24 cellular contexts compared by ENCODE assay signal in the genomic region with DNA sequence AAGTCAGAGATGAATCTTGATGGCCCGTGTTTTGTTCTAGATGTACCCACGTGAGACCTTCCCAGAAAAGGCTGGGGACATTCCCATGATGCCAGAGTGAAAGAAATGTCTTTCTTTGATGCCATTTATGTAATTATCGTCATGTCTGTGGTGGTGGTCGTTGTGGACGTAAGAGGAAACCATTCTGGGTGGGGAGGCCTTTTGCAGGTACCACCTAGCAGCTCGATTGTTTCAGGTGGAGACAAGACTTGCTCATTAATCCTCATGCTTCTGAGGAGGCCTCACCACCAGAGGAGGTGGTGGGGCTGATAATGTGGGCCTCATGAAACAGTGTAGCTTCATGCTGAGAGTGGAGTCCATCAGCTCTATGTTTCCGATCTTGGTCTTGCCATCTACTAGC. TPM values are rescaled to one million over a fixed set of nuclear protein-coding genes. Genes with fewer than 3 reads are reported as not detected.
DNase-seq lines count a peak whose midpoint lies in the region; ATAC-seq and TF ChIP-seq lines count a peak whose summit lies in the region.
"Had no signal": no experiment of that assay in that cellular context is flagged by ENCODE, and none has a peak within 500 bp of the region (broad histone marks: within the 10 kb centered on the region; RNA-seq: fewer than 3 reads in every experiment).

No MANE protein-coding gene starts in this region.

- H3K9me3 Mint-ChIP-seq in activated T-cell treated with anti-CD3 and anti-CD28 coated beads, Interleukin-2, amount 50 U/mL, for 72 hours = no peaks in the 10 kb centered on the region
- H3K9me3 Mint-ChIP-seq in activated naive CD8-positive, alpha-beta T cell treated with anti-CD3 and anti-CD28 coated beads, Interleukin-2, amount 10 ng/mL, durations not matched to agents 7 days and 5 days = no peaks in the 10 kb centered on the region
- no peaks in the 10 kb centered on the region for H3K9me3 Mint-ChIP-seq in stimulated activated effector memory CD8-positive, alpha-beta T cell treated with anti-CD3 and anti-CD28 coated beads, Interleukin-12 subunit alpha, Interleukin-12 subunit beta, amount 100 ng/mL, for 72 hours
- no peaks in the 10 kb centered on the region for H3K9me3 Mint-ChIP-seq in osteocyte (ENCODE audit: unreplicated experiment)
- H3K9me3 Mint-ChIP-seq: GM23338, natural killer cell had no signal

- peak overlapping the region; percentile 18 for H3K27ac Mint-ChIP-seq in activated T-cell treated with anti-CD3 and anti-CD28 coated beads, Interleukin-2, amount 50 U/mL, for 72 hours
- peak overlapping the region; percentile 62 for H3K27ac Mint-ChIP-seq in activated naive CD8-positive, alpha-beta T cell treated with anti-CD3 and anti-CD28 coated beads, Interleukin-2, amount 10 ng/mL, durations not matched to agents 7 days and 5 days
- no peak overlapping the region for H3K27ac Mint-ChIP-seq in stimulated activated effector memory CD8-positive, alpha-beta T cell treated with anti-CD3 and anti-CD28 coated beads, Interleukin-12 subunit alpha, Interleukin-12 subunit beta, amount 100 ng/mL, for 72 hours
- no peak overlapping the region for H3K27ac Mint-ChIP-seq in osteocyte (ENCODE audit: unreplicated experiment)
- H3K27ac Mint-ChIP-seq: GM23338, natural killer cell had no signal

- no peaks in the 10 kb centered on the region for H3K36me3 Mint-ChIP-seq in activated T-cell treated with anti-CD3 and anti-CD28 coated beads, Interleukin-2, amount 50 U/mL, for 72 hours (ENCODE audit: insufficient read depth in 2 of 2)
- H3K36me3 Mint-ChIP-seq in activated naive CD8-positive, alpha-beta T cell treated with anti-CD3 and anti-CD28 coated beads, Interleukin-2, amount 10 ng/mL, durations not matched to agents 7 days and 5 days = no peaks in the 10 kb centered on the region
- H3K36me3 Mint-ChIP-seq in stimulated activated effector memory CD8-positive, alpha-beta T cell treated with anti-CD3 and anti-CD28 coated beads, Interleukin-12 subunit alpha, Interleukin-12 subunit beta, amount 100 ng/mL, for 72 hours = no peaks in the 10 kb centered on the region
- no peaks in the 10 kb centered on the region for H3K36me3 Mint-ChIP-seq in osteocyte (ENCODE audit: unreplicated experiment)
- H3K36me3 Mint-ChIP-seq: natural killer cell had no signal

- H3K4me1 Mint-ChIP-seq in activated T-cell treated with anti-CD3 and anti-CD28 coated beads, Interleukin-2, amount 50 U/mL, for 72 hours (ENCODE audit: low read depth) = peaks cover 53% of the 10 kb centered on the region
- peaks cover 10% of the 10 kb centered on the region for H3K4me1 Mint-ChIP-seq in activated naive CD8-positive, alpha-beta T cell treated with anti-CD3 and anti-CD28 coated beads, Interleukin-2, amount 10 ng/mL, durations not matched to agents 7 days and 5 days
- peaks cover 7% of the 10 kb centered on the region for H3K4me1 Mint-ChIP-seq in stimulated activated effector memory CD8-positive, alpha-beta T cell treated with anti-CD3 and anti-CD28 coated beads, Interleukin-12 subunit alpha, Interleukin-12 subunit beta, amount 100 ng/mL, for 72 hours
- peaks cover 16% of the 10 kb centered on the region for H3K4me1 Mint-ChIP-seq in osteocyte (ENCODE audit: unreplicated experiment)
- H3K4me1 Mint-ChIP-seq: natural killer cell had no signal

- no peak for TF ChIP-seq CTCF in osteocyte (IDR thresholded peaks at IDR 0.05)

- no peaks in the 10 kb centered on the region for H3K27me3 Mint-ChIP-seq in activated T-cell treated with anti-CD3 and anti-CD28 coated beads, Interleukin-2, amount 50 U/mL, for 72 hours (ENCODE audit: low read depth)
- peaks cover 2% of the 10 kb centered on the region for H3K27me3 Mint-ChIP-seq in activated naive CD8-positive, alpha-beta T cell treated with anti-CD3 and anti-CD28 coated beads, Interleukin-2, amount 10 ng/mL, durations not matched to agents 7 days and 5 days
- H3K27me3 Mint-ChIP-seq in osteocyte (ENCODE audit: unreplicated experiment) = peaks cover 6% of the 10 kb centered on the region

- peak overlapping the region; percentile 13 to 35 for H3K4me3 Mint-ChIP-seq in activated T-cell treated with anti-CD3 and anti-CD28 coated beads, Interleukin-2, amount 50 U/mL, for 72 hours
- peak overlapping the region; percentile 27 for H3K4me3 Mint-ChIP-seq in activated naive CD8-positive, alpha-beta T cell treated with anti-CD3 and anti-CD28 coated beads, Interleukin-2, amount 10 ng/mL, durations not matched to agents 7 days and 5 days
- no peak overlapping the region for H3K4me3 Mint-ChIP-seq in stimulated activated effector memory CD8-positive, alpha-beta T cell treated with anti-CD3 and anti-CD28 coated beads, Interleukin-12 subunit alpha, Interleukin-12 subunit beta, amount 100 ng/mL, for 72 hours
- no peak overlapping the region for H3K4me3 Mint-ChIP-seq in osteocyte (ENCODE audit: unreplicated experiment)
- H3K4me3 Mint-ChIP-seq: GM23338, natural killer cell had no signal

- peak; percentile 48 to 70 for ATAC-seq in activated T-cell treated with anti-CD3 and anti-CD28 coated beads, Interleukin-2, amount 50 U/mL, for 72 hours (replicated peaks in 1 of 2)
- peak; percentile 42 for ATAC-seq in activated naive CD8-positive, alpha-beta T cell treated with anti-CD3 and anti-CD28 coated beads, Interleukin-2, amount 10 ng/mL, durations not matched to agents 7 days and 5 days (ENCODE audit: low read depth)
- ATAC-seq in stimulated activated effector memory CD8-positive, alpha-beta T cell treated with anti-CD3 and anti-CD28 coated beads, Interleukin-12 subunit alpha, Interleukin-12 subunit beta, amount 100 ng/mL, for 72 hours = peak; percentile 32
- no peak for ATAC-seq in GM19035 (IDR thresholded peaks at IDR 0.05; ENCODE audit: unreplicated experiment)
- ATAC-seq: gastroesophageal sphincter had no signal

- peak; percentile 3 to 9 for DNase-seq in activated T-cell treated with anti-CD3 and anti-CD28 coated beads, Interleukin-2, amount 50 U/mL, for 72 hours
- no peak for DNase-seq in activated T-cell treated with anti-CD3 and anti-CD28 coated beads for 4 hours
- DNase-seq in T-helper 22 cell (ENCODE audit: low read depth) = peak; percentile 12
- DNase-seq in activated naive CD8-positive, alpha-beta T cell treated with anti-CD3 and anti-CD28 coated beads, Interleukin-2, amount 10 ng/mL, durations not matched to agents 7 days and 5 days = no peak
- no peak for DNase-seq in stimulated activated effector memory CD8-positive, alpha-beta T cell treated with anti-CD3 and anti-CD28 coated beads, Interleukin-12 subunit alpha, Interleukin-12 subunit beta, amount 100 ng/mL, for 72 hours (ENCODE audit: low spot score in 2 of 2)
- no peak for DNase-seq in osteocyte (ENCODE audit: extremely low spot score, unreplicated experiment)
- DNase-seq: activated CD4-positive, alpha-beta T cell treated with anti-CD3 and anti-CD28 coated beads for 4 hours; activated gamma-delta T cell; amygdala; brain microvascular endothelial cell; DMS 273 treated with DMSO at 0.1 percent for 48 hours; EL; MV-4-11; natural killer cell; NCI-H2107; NCI-H446 treated with DMSO at 0.1 percent for 48 hours; NCI-H82; occipital lobe; stimulated activated CD4-positive, alpha-beta T cell treated with anti-CD3 and anti-CD28 coated beads, Interleukin-4, amount 100 ng/mL, for 24 hours; SW 1271; WERI-Rb-1 had no signal

- POLR2A ChIA-PET in activated naive CD8-positive, alpha-beta T cell treated with anti-CD3 and anti-CD28 coated beads, Interleukin-2, amount 10 ng/mL, durations not matched to agents 7 days and 5 days (lab: Charles Lee) = interaction anchor here (1.6 kb wide), 1 partner anchor 9 kb away, joined by 10 read pairs; no protein-coding TSS in a partner anchor

RNA-seq across cellular contexts. Expression of gene USP3, which starts 58.1 kb away (rescaled TPM):
- total RNA-seq in activated T-cell treated with anti-CD3 and anti-CD28 coated beads, Interleukin-2, amount 50 U/mL, for 72 hours = 10 to 100 TPM; 66.5 to 78.0 TPM
- 10 to 100 TPM; 75.6 to 83.1 TPM for total RNA-seq in activated naive CD8-positive, alpha-beta T cell treated with anti-CD3 and anti-CD28 coated beads, Interleukin-2, amount 10 ng/mL, durations not matched to agents 7 days and 5 days
- total RNA-seq in osteocyte = 41.2 and 45.9 TPM in 2 replicates

Comparison
In these comparisons a context has a peak if more than half of its experiments do, and no peak if none do; other contexts are left out.
1. DNase-seq: peak in activated T-cell treated with anti-CD3 and anti-CD28 coated beads, Interleukin-2, amount 50 U/mL, for 72 hours (2 of 2) and T-helper 22 cell (single experiment); none in activated T-cell treated with anti-CD3 and anti-CD28 coated beads for 4 hours (single experiment), activated naive CD8-positive, alpha-beta T cell treated with anti-CD3 and anti-CD28 coated beads, Interleukin-2, amount 10 ng/mL, durations not matched to agents 7 days and 5 days (single experiment), stimulated activated effector memory CD8-positive, alpha-beta T cell treated with anti-CD3 and anti-CD28 coated beads, Interleukin-12 subunit alpha, Interleukin-12 subunit beta, amount 100 ng/mL, for 72 hours (0 of 2) and osteocyte (single experiment).
2. H3K27ac Mint-ChIP-seq: peak in activated T-cell treated with anti-CD3 and anti-CD28 coated beads, Interleukin-2, amount 50 U/mL, for 72 hours (single experiment) and activated naive CD8-positive, alpha-beta T cell treated with anti-CD3 and anti-CD28 coated beads, Interleukin-2, amount 10 ng/mL, durations not matched to agents 7 days and 5 days (single experiment); none in stimulated activated effector memory CD8-positive, alpha-beta T cell treated with anti-CD3 and anti-CD28 coated beads, Interleukin-12 subunit alpha, Interleukin-12 subunit beta, amount 100 ng/mL, for 72 hours (single experiment) and osteocyte (single experiment).
3. H3K4me3 Mint-ChIP-seq: peak in activated T-cell treated with anti-CD3 and anti-CD28 coated beads, Interleukin-2, amount 50 U/mL, for 72 hours (2 of 2) and activated naive CD8-positive, alpha-beta T cell treated with anti-CD3 and anti-CD28 coated beads, Interleukin-2, amount 10 ng/mL, durations not matched to agents 7 days and 5 days (single experiment); none in stimulated activated effector memory CD8-positive, alpha-beta T cell treated with anti-CD3 and anti-CD28 coated beads, Interleukin-12 subunit alpha, Interleukin-12 subunit beta, amount 100 ng/mL, for 72 hours (single experiment) and osteocyte (single experiment).